Comparison of ENCODE assay signal across 19 cellular contexts in genomic region chr16:24046442-24046841, GRCh38.
DNase-seq lines count a peak whose midpoint lies in the region; ATAC-seq and TF ChIP-seq lines count a peak whose summit lies in the region.
"Had no signal": no experiment of that assay in that cellular context is flagged by ENCODE, and none has a peak within 500 bp of the region (broad histone marks: within the 10 kb centered on the region; RNA-seq: fewer than 3 reads in every experiment).

No MANE protein-coding gene starts in this region.

- H3K9me3 Mint-ChIP-seq in activated T-cell treated with anti-CD3 and anti-CD28 coated beads, Interleukin-2, amount 50 U/mL, for 72 hours = no peaks in the 10 kb centered on the region
- H3K9me3 Mint-ChIP-seq in glutamatergic neuron (ENCODE audit: unreplicated experiment) (no peaks in the 10 kb centered on the region), mesothelial cell of epicardium (no peaks in the 10 kb centered on the region)
- H3K9me3 Mint-ChIP-seq: brain had no signal

- H3K4me1 ChIP-seq in OCI-LY7 (ENCODE audit: insufficient read depth, low read length, poor library complexity, severe bottlenecking) = no peaks in the 10 kb centered on the region
- H3K4me1 ChIP-seq: adrenal gland, foreskin keratinocyte had no signal

- H3K27ac ChIP-seq in WERI-Rb-1 (no peak overlapping the region), OCI-LY7 (ENCODE audit: low read depth, low read length, poor library complexity, severe bottlenecking) (no peak overlapping the region)
- H3K27ac ChIP-seq: adrenal gland, foreskin keratinocyte, hepatocyte had no signal

- no peaks in the 10 kb centered on the region for H3K27me3 ChIP-seq in WERI-Rb-1 (ENCODE audit: insufficient read depth, low read depth, severe bottlenecking)
- H3K27me3 ChIP-seq: adrenal gland, foreskin keratinocyte had no signal

- no peak overlapping the region for H2AFZ ChIP-seq in OCI-LY7 (ENCODE audit: low read length)
- H2AFZ ChIP-seq: hepatocyte had no signal

- no peak overlapping the region for H3K4me2 ChIP-seq in OCI-LY7 (ENCODE audit: low read length)
- H3K4me2 ChIP-seq: hepatocyte had no signal

- no peak for ATAC-seq in activated T-cell treated with anti-CD3 and anti-CD28 coated beads, Interleukin-2, amount 50 U/mL, for 72 hours (replicated peaks in 1 of 2)
- ATAC-seq: esophagus mucosa had no signal

- H3K4me1 Mint-ChIP-seq in activated T-cell treated with anti-CD3 and anti-CD28 coated beads, Interleukin-2, amount 50 U/mL, for 72 hours (ENCODE audit: low read depth) = peaks cover 10% of the 10 kb centered on the region
- H3K4me1 Mint-ChIP-seq in glutamatergic neuron (ENCODE audit: low read depth, unreplicated experiment) = peaks cover 5% of the 10 kb centered on the region
- H3K4me1 Mint-ChIP-seq in mesothelial cell of epicardium = no peaks in the 10 kb centered on the region

- TF ChIP-seq CTCF in WERI-Rb-1 (IDR thresholded peaks at IDR 0.05; ENCODE audit: low read depth, low read length) = no peak
- no peak for TF ChIP-seq CTCF in glutamatergic neuron (IDR thresholded peaks at IDR 0.05; ENCODE audit: partially characterized antibody, unreplicated experiment)
- TF ChIP-seq CTCF in mesothelial cell of epicardium (IDR thresholded peaks at IDR 0.05; ENCODE audit: unreplicated experiment) = no peak
- TF ChIP-seq CTCF in OCI-LY7 (conservative IDR thresholded peaks at IDR 0.05; ENCODE audit: low read length) = no peak

- CTCF ChIA-PET in OCI-LY7 (lab: Charles Lee; ENCODE audit: unreplicated experiment) = interaction anchor here (1.2 kb wide), 1 partner anchor 116 kb away, joined by 3 read pairs; no protein-coding TSS in a partner anchor

- DNase-seq in activated T-cell treated with anti-CD3 and anti-CD28 coated beads, Interleukin-2, amount 50 U/mL, for 72 hours = no peak
- no peak for DNase-seq in activated T-cell treated with anti-CD3 and anti-CD28 coated beads, Interleukin-2, amount 50 U/mL, for 1 hour
- peak; percentile 65 for DNase-seq in WERI-Rb-1
- DNase-seq in glutamatergic neuron = peak; percentile 62
- DNase-seq in retina = peak; percentile 69
- no peak for DNase-seq in NCI-H1436 (lab: John Stamatoyannopoulos, UW)
- no peak for DNase-seq in mesothelial cell of epicardium (ENCODE audit: low spot score in 2 of 2, unreplicated experiment in 2 of 2)
- no peak for DNase-seq in OCI-LY7 (ENCODE audit: low spot score)
- DNase-seq: activated CD4-positive, alpha-beta T cell treated with anti-CD3 and anti-CD28 coated beads, Interleukin-2, amount 50 U/mL, for 48 hours; activated CD8-positive, alpha-beta memory T cell treated with anti-CD3 and anti-CD28 coated beads, Interleukin-2, amount 50 U/mL, for 4 hours; effector CD8-positive, alpha-beta T cell; foreskin keratinocyte; GDM1; NCI-H187 treated with DMSO at 0.1 percent for 48 hours had no signal

- BruUV-seq in OCI-LY7 (replicated peaks; lab: Mats Ljungman, UMichigan) = no TSS peak

- intact Hi-C loops in OCI-LY7 (cut with micrococcal nuclease; ENCODE audit: unreplicated experiment) = no loop called here

- no peak overlapping the region for H3K4me3 Mint-ChIP-seq in activated T-cell treated with anti-CD3 and anti-CD28 coated beads, Interleukin-2, amount 50 U/mL, for 72 hours
- no peak overlapping the region for H3K4me3 Mint-ChIP-seq in glutamatergic neuron (ENCODE audit: unreplicated experiment)
- no peak overlapping the region for H3K4me3 Mint-ChIP-seq in mesothelial cell of epicardium
- H3K4me3 Mint-ChIP-seq: B cell, brain had no signal

- H3K36me3 Mint-ChIP-seq in activated T-cell treated with anti-CD3 and anti-CD28 coated beads, Interleukin-2, amount 50 U/mL, for 72 hours (ENCODE audit: insufficient read depth in 2 of 2) = peaks cover 0 to 2% of the 10 kb centered on the region in 2 donors
- no peaks in the 10 kb centered on the region for H3K36me3 Mint-ChIP-seq in glutamatergic neuron (ENCODE audit: unreplicated experiment)
- no peaks in the 10 kb centered on the region for H3K36me3 Mint-ChIP-seq in mesothelial cell of epicardium
- H3K36me3 Mint-ChIP-seq: brain had no signal

- H3K9me2 ChIP-seq in OCI-LY7 (ENCODE audit: insufficient read depth, low read length) = no peaks in the 10 kb centered on the region

- H4K20me1 ChIP-seq in OCI-LY7 (ENCODE audit: insufficient read depth, low read length) = no peaks in the 10 kb centered on the region

- H3K79me2 ChIP-seq in OCI-LY7 (ENCODE audit: insufficient read depth, low read depth, low read length) = no peaks in the 10 kb centered on the region
- H3K79me2 ChIP-seq: hepatocyte had no signal

- H3K27ac Mint-ChIP-seq in activated T-cell treated with anti-CD3 and anti-CD28 coated beads, Interleukin-2, amount 50 U/mL, for 72 hours = peak overlapping the region; percentile 17
- H3K27ac Mint-ChIP-seq in glutamatergic neuron (ENCODE audit: unreplicated experiment) (no peak overlapping the region), mesothelial cell of epicardium (no peak overlapping the region)

- POLR2A ChIA-PET in OCI-LY7 (lab: Charles Lee) = no interaction called here

- H3K27me3 Mint-ChIP-seq in activated T-cell treated with anti-CD3 and anti-CD28 coated beads, Interleukin-2, amount 50 U/mL, for 72 hours (ENCODE audit: low read depth) = no peaks in the 10 kb centered on the region
- H3K27me3 Mint-ChIP-seq in glutamatergic neuron (ENCODE audit: unreplicated experiment) (peaks cover 2% of the 10 kb centered on the region), mesothelial cell of epicardium (ENCODE audit: low read depth) (peaks cover 60% of the 10 kb centered on the region)
- H3K27me3 Mint-ChIP-seq: B cell had no signal

- H3K9me3 ChIP-seq in WERI-Rb-1 (ENCODE audit: severe bottlenecking) (no peaks in the 10 kb centered on the region), OCI-LY7 (ENCODE audit: low read length) (no peaks in the 10 kb centered on the region)
- H3K9me3 ChIP-seq: adrenal gland had no signal

- H3K36me3 ChIP-seq in WERI-Rb-1 (no peaks in the 10 kb centered on the region), OCI-LY7 (ENCODE audit: insufficient read depth, low read length) (no peaks in the 10 kb centered on the region)
- H3K36me3 ChIP-seq: adrenal gland had no signal

- H3K4me3 ChIP-seq in WERI-Rb-1 (ENCODE audit: low read depth, low read length) = no peak overlapping the region
- no peak overlapping the region for H3K4me3 ChIP-seq in OCI-LY7 (ENCODE audit: low read depth, low read length, poor library complexity, severe bottlenecking)
- H3K4me3 ChIP-seq: adrenal gland, hepatocyte had no signal

Comparison
In these comparisons a context has a peak if more than half of its experiments do, and no peak if none do; other contexts are left out.
1. DNase-seq: peak in WERI-Rb-1 (single experiment), glutamatergic neuron (single experiment) and retina (single experiment); none in activated T-cell treated with anti-CD3 and anti-CD28 coated beads, Interleukin-2, amount 50 U/mL, for 72 hours (0 of 2), activated T-cell treated with anti-CD3 and anti-CD28 coated beads, Interleukin-2, amount 50 U/mL, for 1 hour (single experiment), NCI-H1436 (single experiment), mesothelial cell of epicardium (0 of 2) and OCI-LY7 (single experiment).